In the genomic region with DNA sequence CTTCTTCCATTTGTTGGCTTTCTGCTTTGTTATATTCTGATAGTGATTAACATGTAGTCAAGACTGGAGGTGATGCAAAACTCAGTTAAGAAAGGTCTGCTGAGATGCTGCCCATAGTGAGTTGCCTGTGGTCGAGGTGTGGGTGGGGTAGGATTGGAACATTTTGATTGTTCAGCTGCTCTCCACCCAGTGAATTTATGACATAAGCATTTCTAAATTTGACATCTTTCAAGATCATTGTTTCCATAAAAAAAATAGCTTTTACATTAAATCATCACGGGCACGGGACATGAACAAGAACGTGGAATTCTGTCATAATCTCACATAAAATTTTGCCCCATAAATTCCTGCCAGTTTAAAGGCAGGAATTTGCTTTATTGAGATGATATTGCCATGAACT, we compare ENCODE assay signal across 9 cellular contexts.
"Had no signal": no experiment of that assay in that cellular context is flagged by ENCODE, and none has a peak within 500 bp of the region (broad histone marks: within the 10 kb centered on the region; RNA-seq: fewer than 3 reads in every experiment).

No MANE protein-coding gene starts in this region.

- H3K36me3 ChIP-seq: HAP-1 had no signal

- ATAC-seq: HCT116, K562 had no signal

- H3K4me1 ChIP-seq: HAP-1 had no signal

- DNase-seq: GM23248, GOT3, H7, HFFc6, IMR-90 had no signal

- H3K9ac ChIP-seq: GM23248 had no signal

- H3K9me3 ChIP-seq: HAP-1 had no signal

- H2AFZ ChIP-seq: GM23248 had no signal

- H3K27ac ChIP-seq: GM23248, HL-60 had no signal

- H3K4me3 ChIP-seq: GM23248, HAP-1, K562 had no signal

- FAIRE-seq: K562 had no signal
